In the genomic region with DNA sequence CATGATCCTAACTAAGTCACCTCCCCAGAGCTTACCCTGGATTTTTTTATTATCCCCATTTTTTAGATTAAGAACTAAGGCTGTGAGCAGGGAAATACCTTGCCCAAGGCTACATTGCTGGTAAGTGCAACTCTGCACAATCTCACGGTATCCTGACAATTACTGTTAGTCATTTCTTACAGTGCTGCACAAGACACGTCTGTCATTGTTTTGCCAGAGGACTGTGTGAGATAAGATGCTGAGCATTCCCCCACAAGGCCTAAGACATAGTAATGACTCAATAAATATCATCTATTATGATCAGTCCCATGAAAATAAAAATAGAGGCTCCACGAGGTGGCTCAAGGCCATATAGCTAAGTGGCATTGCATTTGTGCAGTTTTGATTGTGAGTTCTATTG, we compare ENCODE assay signal across 1 cellular context.
TF ChIP-seq lines count a peak whose summit lies in the region.

No MANE protein-coding gene starts in this region.

TF ChIP-seq in K562, 482 proteins besides CTCF, POLR2A, EP300 and RAD21:
- TF ChIP-seq SMARCB1 (IDR thresholded peaks at IDR 0.05; ENCODE audit: insufficient read length, low read depth) (no peak), FOSL1 (tag; conservative IDR thresholded peaks at IDR 0.05) (peak; percentile 36), FOXJ2 (tag; IDR thresholded peaks at IDR 0.05) (no peak), THRAP3 (IDR thresholded peaks at IDR 0.05; ENCODE audit: borderline replicate concordance) (no peak), NEUROD1 (IDR thresholded peaks at IDR 0.05; ENCODE audit: borderline replicate concordance, low read depth, low read length, partially characterized antibody) (no peak), EWSR1 (IDR thresholded peaks at IDR 0.05; ENCODE audit: borderline replicate concordance, low read depth, partially characterized antibody) (no peak), YY1 (IDR thresholded peaks at IDR 0.05; ENCODE audit: borderline replicate concordance in 1 of 3, control insufficient read depth in 1 of 3, extremely low read depth in 1 of 3, insufficient read depth in 3 of 3, insufficient read length in 1 of 3, insufficient replicate concordance in 2 of 3, low read depth in 1 of 3, low read length in 2 of 3) (no peak), MAX (CRISPR knock-in tag; IDR thresholded peaks at IDR 0.05) (no peak), ZBTB5 (IDR thresholded peaks at IDR 0.05) (no peak), ZBTB11 (CRISPR knock-in tag; IDR thresholded peaks at IDR 0.05) (peak in 1 of 3 experiments; percentile 7; a peak in 1 of 6 replicates), STAT5B (CRISPR knock-in tag; IDR thresholded peaks at IDR 0.05) (no peak)
- TF ChIP-seq, protein P1, sequence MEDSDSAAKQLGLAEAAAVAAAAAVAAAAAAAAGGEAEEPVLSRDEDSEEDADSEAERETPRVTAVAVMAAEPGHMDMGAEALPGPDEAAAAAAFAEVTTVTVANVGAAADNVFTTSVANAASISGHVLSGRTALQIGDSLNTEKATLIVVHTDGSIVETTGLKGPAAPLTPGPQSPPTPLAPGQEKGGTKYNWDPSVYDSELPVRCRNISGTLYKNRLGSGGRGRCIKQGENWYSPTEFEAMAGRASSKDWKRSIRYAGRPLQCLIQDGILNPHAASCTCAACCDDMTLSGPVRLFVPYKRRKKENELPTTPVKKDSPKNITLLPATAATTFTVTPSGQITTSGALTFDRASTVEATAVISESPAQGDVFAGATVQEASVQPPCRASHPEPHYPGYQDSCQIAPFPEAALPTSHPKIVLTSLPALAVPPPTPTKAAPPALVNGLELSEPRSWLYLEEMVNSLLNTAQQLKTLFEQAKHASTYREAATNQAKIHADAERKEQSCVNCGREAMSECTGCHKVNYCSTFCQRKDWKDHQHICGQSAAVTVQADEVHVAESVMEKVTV (CRISPR knock-in tag; IDR thresholded peaks at IDR 0.05): no peak
- TF ChIP-seq, protein P2, sequence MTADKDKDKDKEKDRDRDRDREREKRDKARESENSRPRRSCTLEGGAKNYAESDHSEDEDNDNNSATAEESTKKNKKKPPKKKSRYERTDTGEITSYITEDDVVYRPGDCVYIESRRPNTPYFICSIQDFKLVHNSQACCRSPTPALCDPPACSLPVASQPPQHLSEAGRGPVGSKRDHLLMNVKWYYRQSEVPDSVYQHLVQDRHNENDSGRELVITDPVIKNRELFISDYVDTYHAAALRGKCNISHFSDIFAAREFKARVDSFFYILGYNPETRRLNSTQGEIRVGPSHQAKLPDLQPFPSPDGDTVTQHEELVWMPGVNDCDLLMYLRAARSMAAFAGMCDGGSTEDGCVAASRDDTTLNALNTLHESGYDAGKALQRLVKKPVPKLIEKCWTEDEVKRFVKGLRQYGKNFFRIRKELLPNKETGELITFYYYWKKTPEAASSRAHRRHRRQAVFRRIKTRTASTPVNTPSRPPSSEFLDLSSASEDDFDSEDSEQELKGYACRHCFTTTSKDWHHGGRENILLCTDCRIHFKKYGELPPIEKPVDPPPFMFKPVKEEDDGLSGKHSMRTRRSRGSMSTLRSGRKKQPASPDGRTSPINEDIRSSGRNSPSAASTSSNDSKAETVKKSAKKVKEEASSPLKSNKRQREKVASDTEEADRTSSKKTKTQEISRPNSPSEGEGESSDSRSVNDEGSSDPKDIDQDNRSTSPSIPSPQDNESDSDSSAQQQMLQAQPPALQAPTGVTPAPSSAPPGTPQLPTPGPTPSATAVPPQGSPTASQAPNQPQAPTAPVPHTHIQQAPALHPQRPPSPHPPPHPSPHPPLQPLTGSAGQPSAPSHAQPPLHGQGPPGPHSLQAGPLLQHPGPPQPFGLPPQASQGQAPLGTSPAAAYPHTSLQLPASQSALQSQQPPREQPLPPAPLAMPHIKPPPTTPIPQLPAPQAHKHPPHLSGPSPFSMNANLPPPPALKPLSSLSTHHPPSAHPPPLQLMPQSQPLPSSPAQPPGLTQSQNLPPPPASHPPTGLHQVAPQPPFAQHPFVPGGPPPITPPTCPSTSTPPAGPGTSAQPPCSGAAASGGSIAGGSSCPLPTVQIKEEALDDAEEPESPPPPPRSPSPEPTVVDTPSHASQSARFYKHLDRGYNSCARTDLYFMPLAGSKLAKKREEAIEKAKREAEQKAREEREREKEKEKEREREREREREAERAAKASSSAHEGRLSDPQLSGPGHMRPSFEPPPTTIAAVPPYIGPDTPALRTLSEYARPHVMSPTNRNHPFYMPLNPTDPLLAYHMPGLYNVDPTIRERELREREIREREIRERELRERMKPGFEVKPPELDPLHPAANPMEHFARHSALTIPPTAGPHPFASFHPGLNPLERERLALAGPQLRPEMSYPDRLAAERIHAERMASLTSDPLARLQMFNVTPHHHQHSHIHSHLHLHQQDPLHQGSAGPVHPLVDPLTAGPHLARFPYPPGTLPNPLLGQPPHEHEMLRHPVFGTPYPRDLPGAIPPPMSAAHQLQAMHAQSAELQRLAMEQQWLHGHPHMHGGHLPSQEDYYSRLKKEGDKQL (CRISPR knock-in tag; IDR thresholded peaks at IDR 0.05; ENCODE audit: borderline replicate concordance): no peak
- TF ChIP-seq, protein P3, sequence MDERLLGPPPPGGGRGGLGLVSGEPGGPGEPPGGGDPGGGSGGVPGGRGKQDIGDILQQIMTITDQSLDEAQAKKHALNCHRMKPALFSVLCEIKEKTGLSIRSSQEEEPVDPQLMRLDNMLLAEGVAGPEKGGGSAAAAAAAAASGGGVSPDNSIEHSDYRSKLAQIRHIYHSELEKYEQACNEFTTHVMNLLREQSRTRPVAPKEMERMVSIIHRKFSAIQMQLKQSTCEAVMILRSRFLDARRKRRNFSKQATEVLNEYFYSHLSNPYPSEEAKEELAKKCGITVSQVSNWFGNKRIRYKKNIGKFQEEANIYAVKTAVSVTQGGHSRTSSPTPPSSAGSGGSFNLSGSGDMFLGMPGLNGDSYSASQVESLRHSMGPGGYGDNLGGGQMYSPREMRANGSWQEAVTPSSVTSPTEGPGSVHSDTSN (CRISPR knock-in tag; IDR thresholded peaks at IDR 0.05; ENCODE audit: low read depth): no peak
- TF ChIP-seq, protein P3 (tag; conservative IDR thresholded peaks at IDR 0.05; ENCODE audit: low read depth): no peak
